In genomic region chr12:17992002-17992656, GRCh38 we compare ENCODE assay signal across 8 cellular contexts.
DNase-seq lines count a peak whose midpoint lies in the region; ATAC-seq, FAIRE-seq and TF ChIP-seq lines count a peak whose summit lies in the region.

No MANE protein-coding gene starts in this region.

- TF ChIP-seq CTCF in GM12878 (IDR thresholded peaks at IDR 0.05 in 2 of 3, conservative IDR thresholded peaks at IDR 0.05 in 1 of 3; ENCODE audit: control insufficient read depth in 2 of 3, extremely low read depth in 1 of 3, insufficient read depth in 1 of 3, low read depth in 3 of 3, low read length in 3 of 3), result peak; percentile 60 to 69 (median 68)
- TF ChIP-seq CTCF in left lung (IDR thresholded peaks at IDR 0.05), result peak; percentile 49 to 68

- TF ChIP-seq RAD21 in GM12878 (IDR thresholded peaks at IDR 0.05; ENCODE audit: insufficient read depth, low read depth, low read length), result peak; percentile 67

- H3K4me3 ChIP-seq in GM12878, result no peak overlapping the region
- H3K4me3 ChIP-seq in left lung, result no peak overlapping the region
- H3K4me3 ChIP-seq in aorta (ENCODE audit: low read length in 2 of 2), result no peak overlapping the region

- no peak for TF ChIP-seq EP300 in GM12878 (IDR thresholded peaks at IDR 0.05; ENCODE audit: borderline replicate concordance in 1 of 2, control insufficient read depth in 1 of 2, low read depth in 2 of 2, low read length in 2 of 2)

- FAIRE-seq in GM12878 (lab: Jason Lieb, UNC), result no peak

- 33% methylated on average over 6 of the region's 6 CpGs for WGBS in GM12878 (ENCODE audit: insufficient coverage, insufficient replicate concordance, low lambda C conversion rate, missing lambda C conversion rate)
- 29% methylated on average over 6 of the region's 6 CpGs for WGBS in aorta, 2 donors

- POLR2A ChIA-PET in GM12878 (lab: Charles Lee), result interaction anchor here (0.6 kb wide), 1 partner anchor 18 kb away, joined by 3 read pairs; no protein-coding TSS in a partner anchor

- H3K9ac ChIP-seq in GM12878 (ENCODE audit: control insufficient read depth, insufficient read depth, low read length), result no peak overlapping the region

- RAD21 ChIA-PET in GM12878 (lab: Charles Lee; ENCODE audit: unreplicated experiment), result no interaction called here

- intact Hi-C loops in GM12878 (cut with micrococcal nuclease; ENCODE audit: unreplicated experiment) (loop anchor here (5.0 kb wide), 1 partner anchor 1050 kb away; no protein-coding TSS in a partner anchor), left lung (cut with DNase I) (no loop called here), aorta (cut with DNase I) (no loop called here)

- H3K79me2 ChIP-seq in GM12878 (ENCODE audit: control insufficient read depth, insufficient read depth, low read length), result no peaks in the 10 kb centered on the region

- ATAC-seq in GM19395 (IDR thresholded peaks at IDR 0.05; ENCODE audit: unreplicated experiment) (peak; percentile 95), HG03175 (IDR thresholded peaks at IDR 0.05; ENCODE audit: unreplicated experiment) (peak; percentile 94), GM12878 (peak; percentile 82), left lung (peak; percentile 46), aorta (ENCODE audit: low FRiP score) (no peak)

- in situ Hi-C loops in GM12878 (cut with MboI), result loop anchor here (25.0 kb wide), 1 partner anchor 1055 kb away; no protein-coding TSS in a partner anchor

- SMC1A ChIA-PET in GM12878 (lab: Charles Lee; ENCODE audit: uncharacterized antibody, unreplicated experiment), result interaction anchor here (0.8 to 1.5 kb wide), 7 partner anchors 9 to 349 kb away, joined by 3 to 4 read pairs (median 3); no protein-coding TSS in a partner anchor

- no peaks in the 10 kb centered on the region for H3K27me3 ChIP-seq in GM12878 (replicated peaks in 1 of 2; ENCODE audit: control insufficient read depth in 2 of 2, insufficient read depth in 2 of 2, low read length in 1 of 2)
- no peaks in the 10 kb centered on the region for H3K27me3 ChIP-seq in left lung
- H3K27me3 ChIP-seq in aorta (ENCODE audit: control insufficient read depth in 1 of 2, insufficient read depth in 2 of 2, low read length in 1 of 2), result no peaks in the 10 kb centered on the region

- H4K20me1 ChIP-seq in GM12878 (ENCODE audit: control insufficient read depth, insufficient read depth), result no peaks in the 10 kb centered on the region

- no peaks in the 10 kb centered on the region for H3K4me1 ChIP-seq in GM12878 (ENCODE audit: control insufficient read depth, insufficient read depth, low read length)
- no peaks in the 10 kb centered on the region for H3K4me1 ChIP-seq in left lung
- H3K4me1 ChIP-seq in aorta (ENCODE audit: control insufficient read depth in 1 of 2, insufficient read depth in 2 of 2, low read length in 2 of 2), result no peaks in the 10 kb centered on the region

- DNase-seq in Daoy (ENCODE audit: low read depth), result peak; percentile 10
- peak; percentile 3 to 60 for DNase-seq in NCI-H446 (lab: John Stamatoyannopoulos, UW)
- DNase-seq in GM12878 (ENCODE audit: low read depth, low spot score), result peak; percentile 15
- no peak for DNase-seq in left lung
- DNase-seq in activated T-cell treated with anti-CD3 and anti-CD28 coated beads, Interleukin-2, amount 50 U/mL, for 1 hour, result no peak
- no peak for DNase-seq in aorta

- no peak overlapping the region for H3K27ac ChIP-seq in GM12878 (ENCODE audit: control insufficient read depth, insufficient read depth)
- H3K27ac ChIP-seq in left lung, result no peak overlapping the region
- no peak overlapping the region for H3K27ac ChIP-seq in aorta (ENCODE audit: low read depth in 1 of 2, low read length in 2 of 2)

- TF ChIP-seq POLR2A in GM12878 (IDR thresholded peaks at IDR 0.05; ENCODE audit: low read depth, low read length), result no peak

- H3K36me3 ChIP-seq in GM12878 (ENCODE audit: control insufficient read depth in 2 of 2, insufficient read depth in 2 of 2, low read length in 1 of 2) (no peaks in the 10 kb centered on the region), left lung (no peaks in the 10 kb centered on the region), aorta (ENCODE audit: control insufficient read depth in 1 of 2, insufficient read depth in 2 of 2, low read length in 1 of 2) (no peaks in the 10 kb centered on the region)

- no TSS peak for BruUV-seq in GM12878 (replicated peaks; lab: Mats Ljungman, UMichigan)

- no peak overlapping the region for H2AFZ ChIP-seq in GM12878 (ENCODE audit: control insufficient read depth, low read depth, low read length)

- CTCF ChIA-PET in GM12878 (lab: Yijun Ruan, JAX), result interaction anchor here (0.6 to 2.4 kb wide), 17 partner anchors 9 to 1916 kb away, joined by 3 to 15 read pairs (median 3); no protein-coding TSS in a partner anchor

- no peak overlapping the region for H3K4me2 ChIP-seq in GM12878 (ENCODE audit: control insufficient read depth, insufficient read depth)

- H3K9me3 ChIP-seq in GM12878 (replicated peaks; ENCODE audit: control insufficient read depth, insufficient read depth, low read length) (no peaks in the 10 kb centered on the region), left lung (no peaks in the 10 kb centered on the region), aorta (ENCODE audit: control insufficient read depth, low read length) (no peaks in the 10 kb centered on the region)

TF ChIP-seq in GM12878, 131 proteins besides CTCF, POLR2A, EP300 and RAD21:
- TF ChIP-seq POU2F2 (IDR thresholded peaks at IDR 0.05; ENCODE audit: borderline replicate concordance, low read depth, low read length) (peak; percentile 84; the same call in 1 of the 3 replicates), NR2F1 (conservative IDR thresholded peaks at IDR 0.05) (0 out of 2 replicates have a peak, but pooled peaks have one; percentile 23), ZNF217 (IDR thresholded peaks at IDR 0.05) (peak; percentile 82), MEF2B (IDR thresholded peaks at IDR 0.05; ENCODE audit: partially characterized antibody, poor library complexity, severe bottlenecking) (peak; percentile 40), RUNX3 (IDR thresholded peaks at IDR 0.05; ENCODE audit: low read length) (peak; percentile 68), MEF2A (IDR thresholded peaks at IDR 0.05; ENCODE audit: insufficient read depth, low read depth, low read length) (peak; percentile 69; the same call in 1 of the 2 replicates), SMC3 (IDR thresholded peaks at IDR 0.05; ENCODE audit: borderline replicate concordance, low read length) (peak; percentile 43; the same call in 1 of the 2 replicates), WRNIP1 (IDR thresholded peaks at IDR 0.05; ENCODE audit: borderline replicate concordance, low read depth, low read length) (no peak), MTA2 (IDR thresholded peaks at IDR 0.05; ENCODE audit: low read depth) (no peak), ZSCAN29 (IDR thresholded peaks at IDR 0.05) (0 out of 2 replicates have a peak, but pooled peaks have one; percentile 6)

Comparison
In these comparisons a context has a peak if more than half of its experiments do, and no peak if none do; other contexts are left out.
1. DNase-seq: peak in Daoy (single experiment), NCI-H446 (2 of 2) and GM12878 (single experiment); none in left lung (0 of 2), activated T-cell treated with anti-CD3 and anti-CD28 coated beads, Interleukin-2, amount 50 U/mL, for 1 hour (single experiment) and aorta (0 of 2).